13 cellular contexts compared by ENCODE assay signal in genomic region chr6:15653581-15653980, GRCh38. TPM values are rescaled to one million over a fixed set of nuclear protein-coding genes. Genes with fewer than 3 reads are reported as not detected.
DNase-seq lines count a peak whose midpoint lies in the region; ATAC-seq, FAIRE-seq and TF ChIP-seq lines count a peak whose summit lies in the region.
"Had no signal": no experiment of that assay in that cellular context is flagged by ENCODE, and none has a peak within 500 bp of the region (broad histone marks: within the 10 kb centered on the region; RNA-seq: fewer than 3 reads in every experiment).

No MANE protein-coding gene starts in this region.

- H3K27ac ChIP-seq in KMS-11, result no peak overlapping the region
- no peak overlapping the region for H3K27ac ChIP-seq in right lobe of liver
- H3K27ac ChIP-seq: Peyer's patch had no signal

- H3K4me1 ChIP-seq in KMS-11 (ENCODE audit: low read depth, poor library complexity, severe bottlenecking) (peaks cover 18% of the 10 kb centered on the region), right lobe of liver (no peaks in the 10 kb centered on the region)
- H3K4me1 ChIP-seq: Peyer's patch had no signal

- peaks cover 6% of the 10 kb centered on the region; the same call in 1 of the 2 replicates for H3K36me3 Mint-ChIP-seq in HFFc6 (ENCODE audit: low read depth)

- peak overlapping the region; percentile 37 for H3K4me2 ChIP-seq in KMS-11

- no peak overlapping the region for H3K27ac Mint-ChIP-seq in HFFc6

- H3K4me3 ChIP-seq in GM12865 (ENCODE audit: low read depth, low read length) (no peak overlapping the region), KMS-11 (IDR thresholded peaks at IDR 0.05; ENCODE audit: insufficient read depth, low read depth, low read length) (no peak overlapping the region), right lobe of liver (no peak overlapping the region)
- H3K4me3 ChIP-seq: Peyer's patch had no signal

- H3K36me3 ChIP-seq in KMS-11 (ENCODE audit: insufficient read depth), result no peaks in the 10 kb centered on the region
- H3K36me3 ChIP-seq in right lobe of liver, result no peaks in the 10 kb centered on the region
- H3K36me3 ChIP-seq: Peyer's patch had no signal

- peaks cover 25% of the 10 kb centered on the region for H3K4me1 Mint-ChIP-seq in HFFc6 (ENCODE audit: low read depth)

- TF ChIP-seq CTCF in GM12865 (IDR thresholded peaks at IDR 0.05; ENCODE audit: insufficient read depth, low read depth, low read length, missing control alignments) (no peak), KMS-11 (conservative IDR thresholded peaks at IDR 0.05; ENCODE audit: low read depth, low read length) (no peak), right lobe of liver (IDR thresholded peaks at IDR 0.05) (no peak), HFFc6 (IDR thresholded peaks at IDR 0.05) (no peak)

- H4K20me1 ChIP-seq in KMS-11 (ENCODE audit: insufficient read depth), result no peaks in the 10 kb centered on the region

- peak; percentile 51 for ATAC-seq in HG02759 (IDR thresholded peaks at IDR 0.05; ENCODE audit: unreplicated experiment)
- ATAC-seq in right lobe of liver, result no peak

- FAIRE-seq in GM19239 (lab: Jason Lieb, UNC), result peak; percentile 80
- FAIRE-seq: astrocyte had no signal

- no peak overlapping the region for H3K4me3 Mint-ChIP-seq in HFFc6

- H3K27me3 ChIP-seq in KMS-11 (ENCODE audit: insufficient read depth, low read depth) (no peaks in the 10 kb centered on the region), right lobe of liver (no peaks in the 10 kb centered on the region)
- H3K27me3 ChIP-seq: Peyer's patch had no signal

- no peak overlapping the region for H3K9ac ChIP-seq in KMS-11

- H2AFZ ChIP-seq in KMS-11 (ENCODE audit: low read depth), result no peak overlapping the region

- no peaks in the 10 kb centered on the region; the same call in 1 of the 2 replicates for H3K27me3 Mint-ChIP-seq in HFFc6 (ENCODE audit: insufficient read depth)

- TF ChIP-seq POLR2A in right lobe of liver (IDR thresholded peaks at IDR 0.05), result no peak

- DNase-seq in GM12865 (ENCODE audit: low read depth), result peak; percentile 58
- DNase-seq in GM19239 (ENCODE audit: insufficient read length, low spot score), result no peak
- no peak for DNase-seq in right lobe of liver
- DNase-seq in kidney glomerular epithelial cell (lab: John Stamatoyannopoulos, UW), result no peak
- DNase-seq in stimulated activated naive CD4-positive, alpha-beta T cell (lab: John Stamatoyannopoulos, UW), result no peak
- no peak for DNase-seq in HFFc6
- DNase-seq: effector memory CD4-positive, alpha-beta T cell; glutamatergic neuron; Peyer's patch; small intestine had no signal

- no peaks in the 10 kb centered on the region for H3K9me3 ChIP-seq in right lobe of liver
- H3K9me3 ChIP-seq: Peyer's patch had no signal

- no peaks in the 10 kb centered on the region for H3K9me3 Mint-ChIP-seq in HFFc6

- intact Hi-C loops in right lobe of liver (cut with DNase I), result no loop called here

- no peaks in the 10 kb centered on the region; the same call in 1 of the 2 replicates for H3K79me2 ChIP-seq in KMS-11 (ENCODE audit: insufficient read depth, low read depth)

RNA-seq across cellular contexts. Expression of gene DTNBP1, which starts 9.2 kb away (rescaled TPM):
- total RNA-seq in right lobe of liver, result 1 to 10 TPM; 3.4 to 8.6 (median 5.7) TPM
- 10 to 100 TPM; 10.4 to 15.3 (median 13.9) TPM for total RNA-seq in HFFc6 (2021; fragmentation: NEBNext Ultra II Directional; extraction: Animal tissue kit (Norgen Biotek cat#: 25700))
